8 cellular contexts compared by ENCODE assay signal in the genomic region with DNA sequence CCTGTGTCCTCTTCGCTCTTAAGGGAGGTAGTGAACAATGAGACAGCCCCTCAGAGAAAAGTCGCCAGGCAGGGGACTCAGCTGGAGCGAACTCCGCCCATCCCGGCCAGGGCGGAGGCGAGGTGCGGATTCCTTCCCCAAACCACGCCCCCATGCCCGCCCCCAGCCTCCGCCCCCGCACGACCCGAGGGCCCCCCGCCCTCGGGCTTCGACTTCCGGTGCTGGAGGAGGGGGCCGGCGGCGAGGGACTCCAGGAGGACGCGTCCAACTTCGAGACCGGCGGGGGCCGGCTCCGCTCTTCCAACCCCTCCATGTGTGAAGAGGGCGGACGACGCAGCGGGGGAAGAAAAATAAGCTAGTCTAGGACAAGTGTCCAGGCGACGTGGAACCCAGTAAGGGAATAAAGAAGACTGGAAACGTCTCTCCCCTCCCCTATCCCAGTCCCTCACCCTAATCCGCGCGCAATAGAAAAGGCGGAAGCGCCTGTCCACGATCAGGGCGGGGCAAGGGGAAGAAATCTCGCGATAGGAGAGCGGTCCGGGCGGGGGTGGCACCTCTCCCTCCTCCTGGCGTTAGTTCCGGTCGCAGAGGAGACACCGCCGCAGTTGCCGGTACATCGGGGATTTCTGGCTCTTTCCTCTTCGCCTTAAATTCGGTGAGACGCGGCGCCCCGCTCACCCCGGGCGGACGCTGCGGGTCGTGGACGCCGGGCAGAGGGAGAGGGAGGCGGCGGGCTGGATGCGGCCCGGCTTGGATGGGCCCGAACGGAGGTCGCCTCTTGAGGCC. TPM values are rescaled to one million over a fixed set of nuclear protein-coding genes. Genes with fewer than 3 reads are reported as not detected.
DNase-seq lines count a peak whose midpoint lies in the region; TF ChIP-seq lines count a peak whose summit lies in the region.

A gene (plus strand): TSS at position 575 of the 786 bp plus-strand sequence. CDS start 1,308 bp downstream, outside the sequence.

- peaks cover 32% of the 10 kb centered on the region for H3K36me3 ChIP-seq in effector memory CD4-positive, alpha-beta T cell (ENCODE audit: control insufficient read depth, insufficient read depth, low read length)

- no peaks in the 10 kb centered on the region for H3K9me3 ChIP-seq in effector memory CD4-positive, alpha-beta T cell (ENCODE audit: control insufficient read depth, low read length)

- peaks cover 27% of the 10 kb centered on the region for H3K4me1 ChIP-seq in effector memory CD4-positive, alpha-beta T cell (ENCODE audit: control insufficient read depth, insufficient read depth, low read length, poor library complexity, severe bottlenecking)

- POLR2A ChIA-PET in activated CD8-positive, alpha-beta memory T cell treated with anti-CD3 and anti-CD28 coated beads for 36 hours (lab: Charles Lee), result interaction anchor here (1.3 kb wide), 2 partner anchors 53 to 98 kb away, joined by 4 to 7 read pairs; a partner anchor contains a TSS

- peak within 1 kb of the TSS; percentile 97 for H3K27ac ChIP-seq in effector memory CD4-positive, alpha-beta T cell (ENCODE audit: insufficient read depth, low read length, poor library complexity, severe bottlenecking)

- peak within 1 kb of the TSS; percentile 88 for H3K4me3 ChIP-seq in effector memory CD4-positive, alpha-beta T cell (ENCODE audit: insufficient read depth, low read depth, low read length, poor library complexity, severe bottlenecking)

- TF ChIP-seq CTCF in GM20000 (IDR thresholded peaks at IDR 0.05; ENCODE audit: extremely low read depth, missing control alignments), result no peak

- CTCF ChIA-PET in activated CD8-positive, alpha-beta memory T cell treated with anti-CD3 and anti-CD28 coated beads for 36 hours (lab: Charles Lee), result interaction anchor here (3.5 kb wide), 1 partner anchor 98 kb away, joined by 9 read pairs; no protein-coding TSS in a partner anchor

- DNase-seq in CMK (ENCODE audit: low read depth) (peak; percentile 91), GM20000 (ENCODE audit: low spot score) (peak; percentile 97), HT-29 (ENCODE audit: low spot score) (peak; percentile 98), NOMO-1 (lab: John Stamatoyannopoulos, UW; ENCODE audit: unreplicated experiment in 2 of 2) (peak; percentile 96), medulla oblongata (ENCODE audit: extremely low spot score) (peak; percentile 99)
- DNase-seq in effector memory CD4-positive, alpha-beta T cell, result peak; percentile 95 to 97 (median 95)
- DNase-seq in stimulated activated CD8-positive, alpha-beta memory T cell treated with anti-CD3 and anti-CD28 coated beads, Interleukin-12 subunit alpha, Interleukin-12 subunit beta, amount 100 ng/mL, for 1 hour (ENCODE audit: low read depth), result peak; percentile 95

- no peaks in the 10 kb centered on the region for H3K27me3 ChIP-seq in effector memory CD4-positive, alpha-beta T cell (replicated peaks; ENCODE audit: control insufficient read depth, insufficient read depth, low read length, poor library complexity, severe bottlenecking)

RNA-seq across cellular contexts. Expression of the gene that starts here (rescaled TPM):
- total RNA-seq in HT-29 (2014; rRNA removed; shearing (Covaris generic)), result 121 and 152 TPM in 2 replicates
- total RNA-seq in activated CD8-positive, alpha-beta memory T cell treated with anti-CD3 and anti-CD28 coated beads for 36 hours, result 100 to 1,000 TPM; 497 to 509 TPM

Comparison
In these comparisons a context has a peak if more than half of its experiments do, and no peak if none do; other contexts are left out.
1. Peak in every context shown above with its lines: DNase-seq, H3K4me3 ChIP-seq and H3K27ac ChIP-seq.